8 cellular contexts compared by ENCODE assay signal in genomic region chr5:72269411-72269780, GRCh38.
"Had no signal": no experiment of that assay in that cellular context is flagged by ENCODE, and none has a peak within 500 bp of the region (broad histone marks: within the 10 kb centered on the region; RNA-seq: fewer than 3 reads in every experiment).

No MANE protein-coding gene starts in this region.

- H3K4me3 Mint-ChIP-seq: activated naive CD8-positive, alpha-beta T cell treated with anti-CD3 and anti-CD28 coated beads, Interleukin-2, amount 10 ng/mL, durations not matched to agents 7 days and 5 days; brain; T-helper 2 cell treated with Interferon-gamma antibody and Interleukin-4, amounts not matched to agents 5 μg/mL and 100 μg/mL, for 36 hours had no signal

- H3K9me3 ChIP-seq: esophagus squamous epithelium, pancreas, sigmoid colon, thoracic aorta had no signal

- H3K4me1 Mint-ChIP-seq: brain had no signal

- H3K9me3 Mint-ChIP-seq: activated naive CD8-positive, alpha-beta T cell treated with anti-CD3 and anti-CD28 coated beads, Interleukin-2, amount 10 ng/mL, durations not matched to agents 7 days and 5 days; T-helper 2 cell treated with Interferon-gamma antibody and Interleukin-4, amounts not matched to agents 5 μg/mL and 100 μg/mL, for 36 hours had no signal

- H3K27ac ChIP-seq: esophagus squamous epithelium, pancreas, thoracic aorta had no signal

- H3K4me3 ChIP-seq: esophagus squamous epithelium, pancreas, sigmoid colon, thoracic aorta had no signal

- H3K36me3 ChIP-seq: pancreas, sigmoid colon, thoracic aorta had no signal

- H3K27me3 ChIP-seq: esophagus squamous epithelium, pancreas, sigmoid colon had no signal

- DNase-seq: effector CD8-positive, alpha-beta T cell; esophagus squamous epithelium; sigmoid colon had no signal

- H3K27ac Mint-ChIP-seq: activated naive CD8-positive, alpha-beta T cell treated with anti-CD3 and anti-CD28 coated beads, Interleukin-2, amount 10 ng/mL, durations not matched to agents 7 days and 5 days; T-helper 2 cell treated with Interferon-gamma antibody and Interleukin-4, amounts not matched to agents 5 μg/mL and 100 μg/mL, for 36 hours had no signal

- H3K27me3 Mint-ChIP-seq: activated naive CD8-positive, alpha-beta T cell treated with anti-CD3 and anti-CD28 coated beads, Interleukin-2, amount 10 ng/mL, durations not matched to agents 7 days and 5 days; brain had no signal
